ENCODE assay signal across 8 cellular contexts in the genomic region with DNA sequence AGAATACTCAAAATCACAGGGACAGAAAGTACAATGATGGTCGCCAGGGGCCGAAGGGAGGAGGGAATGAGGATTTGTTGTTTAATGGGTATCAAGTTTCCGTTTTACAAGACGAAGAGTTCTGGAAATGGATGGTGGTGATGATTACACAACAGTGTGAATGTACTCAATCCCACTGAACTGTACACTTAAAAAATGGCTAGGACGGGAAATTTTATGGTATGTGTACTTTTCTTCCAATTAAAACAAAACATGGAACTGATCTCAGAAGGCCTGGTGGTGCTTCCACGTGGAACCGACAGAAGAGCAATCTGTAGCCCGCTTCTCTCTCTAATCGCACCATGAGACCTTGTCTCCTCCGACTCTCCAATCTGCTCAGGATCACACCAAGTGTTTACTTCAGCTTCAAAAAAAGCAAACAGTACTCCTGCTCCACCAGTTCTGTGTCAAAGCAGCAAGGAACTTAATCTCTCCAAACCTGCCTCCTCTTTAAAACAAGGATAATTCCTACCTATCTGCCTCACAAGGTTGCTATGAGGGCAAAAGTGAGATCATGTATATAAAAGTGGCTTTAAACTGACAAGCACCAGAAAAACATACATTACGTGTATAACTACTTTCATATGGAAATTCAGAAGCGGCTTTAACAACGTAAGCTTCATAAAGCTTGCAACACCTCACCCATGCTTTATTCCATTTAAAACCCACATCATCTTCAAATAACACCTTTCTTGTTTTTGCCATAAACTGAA. TPM values are rescaled to one million over a fixed set of nuclear protein-coding genes. Genes with fewer than 3 reads are reported as not detected.
DNase-seq lines count a peak whose midpoint lies in the region; ATAC-seq and TF ChIP-seq lines count a peak whose summit lies in the region.

No MANE protein-coding gene starts in this region.

- TF ChIP-seq EP300 in sigmoid colon (IDR thresholded peaks at IDR 0.05) = no peak

- DNase-seq in CD8-positive, alpha-beta memory T cell = peak in 1 of 5 donors; percentile 7
- DNase-seq in T-helper 17 cell (no peak), fibroblast of pulmonary artery (ENCODE audit: low read depth) (peak; percentile 36), sigmoid colon (no peak), epidermal melanocyte (ENCODE audit: insufficient read length, low spot score) (no peak)

- peaks cover 0 to 11% (median 1%) of the 10 kb centered on the region in 3 donors for H3K36me3 Mint-ChIP-seq in CD8-positive, alpha-beta memory T cell
- H3K36me3 Mint-ChIP-seq in T-helper 17 cell (ENCODE audit: low read depth) = no peaks in the 10 kb centered on the region

- CTCF ChIA-PET in CD8-positive, alpha-beta memory T cell (lab: Charles Lee) = interaction anchor here (1.6 kb wide), 1 partner anchor 43 kb away, joined by 4 read pairs; the partner anchor contains the start of gene ZNF483

- H3K27ac Mint-ChIP-seq in CD8-positive, alpha-beta memory T cell = peak overlapping the region; percentile 51 to 94 (median 88)
- H3K27ac Mint-ChIP-seq in T-helper 17 cell = peak overlapping the region; percentile 79

- TF ChIP-seq CTCF in fibroblast of pulmonary artery (IDR thresholded peaks at IDR 0.05; ENCODE audit: low read length, missing control alignments) (no peak), sigmoid colon (IDR thresholded peaks at IDR 0.05) (no peak)

- H3K9me3 ChIP-seq in CD8-positive, alpha-beta memory T cell (ENCODE audit: low read length) = no peaks in the 10 kb centered on the region
- no peaks in the 10 kb centered on the region for H3K9me3 ChIP-seq in HUES64 (ENCODE audit: insufficient read depth, low read depth, low read length)
- no peaks in the 10 kb centered on the region for H3K9me3 ChIP-seq in T-helper 17 cell (ENCODE audit: control insufficient read depth, low read length, poor library complexity, severe bottlenecking)
- no peaks in the 10 kb centered on the region for H3K9me3 ChIP-seq in sigmoid colon

- peak overlapping the region; percentile 83 to 95 (median 88) for H3K4me3 Mint-ChIP-seq in CD8-positive, alpha-beta memory T cell
- peak overlapping the region; percentile 88 for H3K4me3 Mint-ChIP-seq in T-helper 17 cell

- POLR2A ChIA-PET in CD8-positive, alpha-beta memory T cell (lab: Charles Lee) = interaction anchor here (1.0 to 2.4 kb wide), 4 partner anchors 43 to 850 kb away, joined by 3 to 18 read pairs (median 4); partner anchors contain the start of gene ZNF483

- H3K4me1 ChIP-seq in CD8-positive, alpha-beta memory T cell (ENCODE audit: insufficient read depth, low read length) = peaks cover 13% of the 10 kb centered on the region
- peaks cover 11% of the 10 kb centered on the region for H3K4me1 ChIP-seq in HUES64 (ENCODE audit: insufficient read depth, low read length)
- H3K4me1 ChIP-seq in sigmoid colon = peaks cover 0 to 54% (median 30%) of the 10 kb centered on the region in 4 donors

- H3K4me1 Mint-ChIP-seq in CD8-positive, alpha-beta memory T cell = peaks cover 38 to 57% (median 49%) of the 10 kb centered on the region in 3 donors
- H3K4me1 Mint-ChIP-seq in T-helper 17 cell = peaks cover 29% of the 10 kb centered on the region

- ATAC-seq in T-helper 17 cell (no peak), HG02852 (IDR thresholded peaks at IDR 0.05; ENCODE audit: unreplicated experiment) (no peak), GM19324 (IDR thresholded peaks at IDR 0.05; ENCODE audit: low FRiP score, unreplicated experiment) (no peak)

- H3K9me3 Mint-ChIP-seq in CD8-positive, alpha-beta memory T cell = no peaks in the 10 kb centered on the region

- no peak for TF ChIP-seq POLR2A in sigmoid colon (IDR thresholded peaks at IDR 0.05)

- peak overlapping the region; percentile 96 for H3K9ac ChIP-seq in HUES64 (ENCODE audit: low read depth, low read length)

- H3K27me3 Mint-ChIP-seq in CD8-positive, alpha-beta memory T cell = peaks cover 0 to 2% of the 10 kb centered on the region in 2 donors
- no peaks in the 10 kb centered on the region for H3K27me3 Mint-ChIP-seq in T-helper 17 cell

- peak overlapping the region; percentile 84 for H3K4me3 ChIP-seq in CD8-positive, alpha-beta memory T cell (ENCODE audit: low read length)
- H3K4me3 ChIP-seq in HUES64 (ENCODE audit: low read length) = peak overlapping the region; percentile 68
- H3K4me3 ChIP-seq in fibroblast of pulmonary artery (replicated peaks; ENCODE audit: low read depth, low read length) = peak overlapping the region; percentile 95
- H3K4me3 ChIP-seq in sigmoid colon = peak overlapping the region; percentile 68 to 98 (median 90)

- 18% methylated on average over 12 of the region's 13 CpGs for WGBS in HUES64
- WGBS in sigmoid colon, 2 donors = 31 to 48% methylated on average over 13 of the region's 13 CpGs

- intact Hi-C loops in sigmoid colon (cut with DNase I) = loop anchor here (5.0 to 10.0 kb wide), 3 partner anchors 593 to 900 kb away; partner anchors contain the start of genes HSDL2 and PTBP3

- peak overlapping the region; percentile 49 for H3K27ac ChIP-seq in CD8-positive, alpha-beta memory T cell (ENCODE audit: low read depth, low read length)
- H3K27ac ChIP-seq in HUES64 (ENCODE audit: low read depth, low read length) = no peak overlapping the region; the same call in 1 of the 2 replicates
- peak overlapping the region; percentile 98 to 100 (median 99) for H3K27ac ChIP-seq in sigmoid colon

- H3K27me3 ChIP-seq in CD8-positive, alpha-beta memory T cell (ENCODE audit: insufficient read depth, low read length, poor library complexity, severe bottlenecking) = no peaks in the 10 kb centered on the region
- no peaks in the 10 kb centered on the region for H3K27me3 ChIP-seq in HUES64 (ENCODE audit: insufficient read depth, low read length)
- no peaks in the 10 kb centered on the region for H3K27me3 ChIP-seq in sigmoid colon

- H3K36me3 ChIP-seq in CD8-positive, alpha-beta memory T cell (ENCODE audit: insufficient read depth, low read length) = no peaks in the 10 kb centered on the region
- H3K36me3 ChIP-seq in HUES64 (ENCODE audit: insufficient read depth, low read length) = no peaks in the 10 kb centered on the region
- H3K36me3 ChIP-seq in sigmoid colon = no peaks in the 10 kb centered on the region

RNA-seq across cellular contexts. Expression of gene ECPAS, which starts 2.1 kb away (rescaled TPM):
- 10 to 100 TPM; 86.4 to 92.8 TPM for total RNA-seq in CD8-positive, alpha-beta memory T cell
- 16.5 TPM for polyA plus RNA-seq in CD8-positive, alpha-beta memory T cell
- 62.0 TPM for polyA plus RNA-seq in HUES64 (2013, experiment 1 of 2)
- 61.2 TPM for polyA plus RNA-seq in HUES64 (2013, experiment 2 of 2)
- 10 to 100 TPM; 56.8 to 65.9 TPM for total RNA-seq in T-helper 17 cell
- 10 to 100 TPM; 61.4 to 92.8 (median 75.0) TPM for total RNA-seq in sigmoid colon
- polyA plus RNA-seq in sigmoid colon = 10 to 100 TPM; 17.4 to 24.3 (median 19.9) TPM

RNA-seq across cellular contexts. Expression of gene ZNF483, which starts 42.9 kb away (rescaled TPM):
- total RNA-seq in CD8-positive, alpha-beta memory T cell = 1 to 10 TPM; 2.7 to 2.8 TPM
- 5.4 TPM for polyA plus RNA-seq in CD8-positive, alpha-beta memory T cell
- polyA plus RNA-seq in HUES64 (2013, experiment 1 of 2) = 16.1 TPM
- 12.8 TPM for polyA plus RNA-seq in HUES64 (2013, experiment 2 of 2)
- total RNA-seq in T-helper 17 cell (10 to 100 TPM; 21.2 to 21.4 TPM), sigmoid colon (10 to 100 TPM; 19.7 to 22.7 (median 21.3) TPM)
- under 1 TPM in 2 of 3 donors, not detected in 1; 0.23 to 0.77 TPM for polyA plus RNA-seq in sigmoid colon

Comparison
In these comparisons a context has a peak if more than half of its experiments do, and no peak if none do; other contexts are left out.
1. RNA of gene ZNF483, which starts 42.9 kb away (total RNA-seq): 19.7 to 22.7 TPM in sigmoid colon and 21.2 to 21.4 TPM in T-helper 17 cell; 2.7 to 2.8 TPM in CD8-positive, alpha-beta memory T cell; every median in the first group is over 4 times any median in the second.
2. Peak in every context shown above with its lines, with median percentiles within 50 percentile points of each other: H3K4me3 ChIP-seq.